25 cellular contexts compared by ENCODE assay signal in genomic region chr6:70998148-70998547, GRCh38. TPM values are rescaled to one million over a fixed set of nuclear protein-coding genes. Genes with fewer than 3 reads are reported as not detected.
"Had no signal": no experiment of that assay in that cellular context is flagged by ENCODE, and none has a peak within 500 bp of the region (broad histone marks: within the 10 kb centered on the region; RNA-seq: fewer than 3 reads in every experiment).

No MANE protein-coding gene starts in this region.

- H3K9me3 Mint-ChIP-seq: activated CD4-positive, alpha-beta T cell treated with anti-CD3 and anti-CD28 coated beads, Interleukin-2, amount 10 ng/mL, durations not matched to agents 24 days and 14 days; activated T-cell treated with anti-CD3 and anti-CD28 coated beads, Interleukin-2, amount 50 U/mL, for 4 hours; T-helper 1 cell treated with Interleukin-12 subunit alpha and Interleukin-12 subunit beta and Interleukin-4 antibody, amounts not matched to agents 30 μg/mL and 1 μg/mL, for 36 hours had no signal

- H3K4me3 ChIP-seq: cardiac muscle cell, SJSA1 had no signal

- H3K27me3 ChIP-seq: cardiac muscle cell, SJSA1 had no signal

- H3K36me3 Mint-ChIP-seq: activated naive CD8-positive, alpha-beta T cell; brain; IgD-negative memory B cell had no signal

- H3K36me3 ChIP-seq: cardiac muscle cell, SJSA1 had no signal

- H3K4me3 Mint-ChIP-seq: activated CD4-positive, alpha-beta T cell treated with anti-CD3 and anti-CD28 coated beads, Interleukin-2, amount 10 ng/mL, durations not matched to agents 24 days and 14 days; activated naive CD4-positive, alpha-beta T cell treated with anti-CD3 and anti-CD28 coated beads for 36 hours; activated naive CD8-positive, alpha-beta T cell; activated T-cell treated with anti-CD3 and anti-CD28 coated beads, Interleukin-2, amount 50 U/mL, for 4 hours; brain; IgD-negative memory B cell; T-helper 1 cell treated with Interleukin-12 subunit alpha and Interleukin-12 subunit beta and Interleukin-4 antibody, amounts not matched to agents 30 μg/mL and 1 μg/mL, for 36 hours had no signal

- H3K27ac Mint-ChIP-seq: activated CD4-positive, alpha-beta T cell treated with anti-CD3 and anti-CD28 coated beads, Interleukin-2, amount 10 ng/mL, durations not matched to agents 24 days and 14 days; activated naive CD8-positive, alpha-beta T cell; brain; IgD-negative memory B cell; T-helper 1 cell treated with Interleukin-12 subunit alpha and Interleukin-12 subunit beta and Interleukin-4 antibody, amounts not matched to agents 30 μg/mL and 1 μg/mL, for 36 hours had no signal

- H3K4me1 ChIP-seq: SJSA1 had no signal

- DNase-seq: activated CD4-positive, alpha-beta T cell treated with anti-CD3 and anti-CD28 coated beads, Interleukin-2, amount 10 ng/mL, durations not matched to agents 24 days and 14 days; activated CD4-positive, alpha-beta T cell treated with anti-CD3 and anti-CD28 coated beads, Interleukin-2, amount 50 U/mL, for 48 hours; activated CD4-positive, CD25-positive, alpha-beta regulatory T cell treated with anti-CD3 and anti-CD28 coated beads, Interleukin-2, amount 50 U/mL, for 72 hours; activated CD8-positive, alpha-beta memory T cell treated with anti-CD3 and anti-CD28 coated beads for 24 hours; activated gamma-delta T cell; activated naive CD4-positive, alpha-beta T cell treated with anti-CD3 and anti-CD28 coated beads for 36 hours; activated T-cell treated with anti-CD3 and anti-CD28 coated beads, Interleukin-2, amount 50 U/mL, for 4 hours; amygdala; KG1; NCI-H1092 treated with DMSO at 0.1 percent for 48 hours; NCI-H1417 treated with DMSO at 0.1 percent for 48 hours; NCI-H1694; NCI-H2029 treated with DMSO at 0.1 percent for 48 hours; NCI-H446 treated with DMSO at 0.1 percent for 48 hours; NCI-H524 treated with DMSO at 0.1 percent for 48 hours; PC-3; SHP77 had no signal

- H3K4me1 Mint-ChIP-seq: activated CD4-positive, alpha-beta T cell treated with anti-CD3 and anti-CD28 coated beads, Interleukin-2, amount 10 ng/mL, durations not matched to agents 24 days and 14 days; brain; IgD-negative memory B cell had no signal

- H3K27ac ChIP-seq: cardiac muscle cell, SJSA1 had no signal

RNA-seq across cellular contexts. Expression of gene B3GAT2, which starts 41.3 kb away (rescaled TPM):
- total RNA-seq: activated naive CD4-positive, alpha-beta T cell treated with anti-CD3 and anti-CD28 coated beads for 36 hours; astrocyte; M059J; PC-3; SJSA1 had no signal
